Comparison of ENCODE assay signal across 20 cellular contexts in the genomic region with DNA sequence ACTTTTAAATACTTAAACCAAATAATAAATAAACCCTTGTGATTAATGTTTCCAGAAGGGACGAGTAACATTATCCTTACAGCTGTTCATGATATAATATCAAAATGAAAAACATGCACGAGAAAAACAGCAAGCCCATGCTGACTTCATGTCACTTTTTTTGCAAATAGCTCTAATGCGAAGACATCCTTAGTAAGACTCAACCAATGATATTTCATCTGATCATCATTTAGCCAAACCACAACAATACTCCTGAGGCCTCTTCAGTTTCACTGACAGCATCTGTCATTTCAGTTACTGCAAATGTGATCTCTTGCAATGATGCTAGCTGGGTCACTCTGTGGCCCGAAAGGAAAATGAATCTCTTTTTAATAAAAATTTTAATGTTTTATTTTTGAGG.
"Had no signal": no experiment of that assay in that cellular context is flagged by ENCODE, and none has a peak within 500 bp of the region (broad histone marks: within the 10 kb centered on the region; RNA-seq: fewer than 3 reads in every experiment).

No MANE protein-coding gene starts in this region.

- H3K36me3 Mint-ChIP-seq: brain; natural killer cell treated with Interleukin-12 subunit alpha and Interleukin-12 subunit beta and Interleukin-15 and Interleukin-18, amount 100 ng/mL, for 72 hours; stimulated activated naive B cell treated with anti-CD40 and anti-IgM and Interleukin-4, amounts not matched to agents 10 μg/mL and 1 μg/mL and 100 μg/mL, for 72 hours had no signal

- H3K4me1 ChIP-seq: lower lobe of right lung, sigmoid colon, spleen had no signal

- DNase-seq: activated CD8-positive, alpha-beta T cell treated with anti-CD3 and anti-CD28 coated beads for 36 hours; activated naive CD4-positive, alpha-beta T cell; activated T-cell treated with anti-CD3 and anti-CD28 coated beads, Interleukin-2, amount 50 U/mL, for 1 hour; anterior cingulate cortex; caudate nucleus; effector memory CD8-positive, alpha-beta T cell; hypothalamus; islet precursor cell; left colon; lower lobe of right lung; posterior cingulate gyrus; sigmoid colon; spleen; stimulated activated CD4-positive, alpha-beta T cell treated with anti-CD3 and anti-CD28 coated beads, Interleukin-4, amount 100 ng/mL, for 4 hours; stimulated activated naive B cell treated with anti-CD40 and anti-IgM and Interleukin-4, amounts not matched to agents 10 μg/mL and 1 μg/mL and 100 μg/mL, for 72 hours; WERI-Rb-1 had no signal

- H3K27me3 Mint-ChIP-seq: activated CD8-positive, alpha-beta T cell treated with anti-CD3 and anti-CD28 coated beads for 36 hours; brain had no signal

- H3K9me3 Mint-ChIP-seq: activated CD8-positive, alpha-beta T cell treated with anti-CD3 and anti-CD28 coated beads for 36 hours; activated T-helper 17 cell treated with anti-CD3 and anti-CD28 coated beads, Interleukin-2, amount 50 U/mL, for 72 hours; effector memory CD8-positive, alpha-beta T cell; natural killer cell treated with Interleukin-12 subunit alpha and Interleukin-12 subunit beta and Interleukin-15 and Interleukin-18, amount 100 ng/mL, for 72 hours; stimulated activated naive B cell treated with anti-CD40 and anti-IgM and Interleukin-4, amounts not matched to agents 10 μg/mL and 1 μg/mL and 100 μg/mL, for 72 hours had no signal

- H3K9me3 ChIP-seq: lower lobe of right lung, sigmoid colon, spleen, thoracic aorta had no signal

- H3K27ac ChIP-seq: lower lobe of right lung, sigmoid colon, spleen, thoracic aorta, WERI-Rb-1 had no signal

- ATAC-seq: activated CD8-positive, alpha-beta T cell treated with anti-CD3 and anti-CD28 coated beads for 36 hours; activated T-helper 17 cell treated with anti-CD3 and anti-CD28 coated beads, Interleukin-2, amount 50 U/mL, for 72 hours; effector memory CD8-positive, alpha-beta T cell; left colon; lower lobe of right lung; natural killer cell treated with Interleukin-12 subunit alpha and Interleukin-12 subunit beta and Interleukin-15 and Interleukin-18, amount 100 ng/mL, for 72 hours; stimulated activated naive B cell treated with anti-CD40 and anti-IgM and Interleukin-4, amounts not matched to agents 10 μg/mL and 1 μg/mL and 100 μg/mL, for 72 hours had no signal

- H3K27ac Mint-ChIP-seq: activated CD8-positive, alpha-beta T cell treated with anti-CD3 and anti-CD28 coated beads for 36 hours; activated T-helper 17 cell treated with anti-CD3 and anti-CD28 coated beads, Interleukin-2, amount 50 U/mL, for 72 hours; brain; effector memory CD8-positive, alpha-beta T cell; natural killer cell treated with Interleukin-12 subunit alpha and Interleukin-12 subunit beta and Interleukin-15 and Interleukin-18, amount 100 ng/mL, for 72 hours; stimulated activated naive B cell treated with anti-CD40 and anti-IgM and Interleukin-4, amounts not matched to agents 10 μg/mL and 1 μg/mL and 100 μg/mL, for 72 hours had no signal

- H3K27me3 ChIP-seq: sigmoid colon, spleen had no signal

- H3K36me3 ChIP-seq: lower lobe of right lung, sigmoid colon, spleen, thoracic aorta, WERI-Rb-1 had no signal

- H3K4me3 ChIP-seq: lower lobe of right lung, sigmoid colon, spleen, thoracic aorta had no signal

- H3K4me3 Mint-ChIP-seq: activated CD8-positive, alpha-beta T cell treated with anti-CD3 and anti-CD28 coated beads for 36 hours; activated T-helper 17 cell treated with anti-CD3 and anti-CD28 coated beads, Interleukin-2, amount 50 U/mL, for 72 hours; brain; effector memory CD8-positive, alpha-beta T cell; natural killer cell treated with Interleukin-12 subunit alpha and Interleukin-12 subunit beta and Interleukin-15 and Interleukin-18, amount 100 ng/mL, for 72 hours; stimulated activated naive B cell treated with anti-CD40 and anti-IgM and Interleukin-4, amounts not matched to agents 10 μg/mL and 1 μg/mL and 100 μg/mL, for 72 hours had no signal
